1 cellular context compared by ENCODE assay signal in genomic region chr20:62303327-62304226, GRCh38.
A peak's percentile ranks its signal among the peaks of the same experiment; 100 is the strongest.
TF ChIP-seq lines count a peak whose summit lies in the region.

No MANE protein-coding gene starts in this region.

TF ChIP-seq in HepG2, 621 proteins besides CTCF, POLR2A, EP300 and RAD21 (continued from another document and continues in another):
- TF ChIP-seq, protein P1, sequence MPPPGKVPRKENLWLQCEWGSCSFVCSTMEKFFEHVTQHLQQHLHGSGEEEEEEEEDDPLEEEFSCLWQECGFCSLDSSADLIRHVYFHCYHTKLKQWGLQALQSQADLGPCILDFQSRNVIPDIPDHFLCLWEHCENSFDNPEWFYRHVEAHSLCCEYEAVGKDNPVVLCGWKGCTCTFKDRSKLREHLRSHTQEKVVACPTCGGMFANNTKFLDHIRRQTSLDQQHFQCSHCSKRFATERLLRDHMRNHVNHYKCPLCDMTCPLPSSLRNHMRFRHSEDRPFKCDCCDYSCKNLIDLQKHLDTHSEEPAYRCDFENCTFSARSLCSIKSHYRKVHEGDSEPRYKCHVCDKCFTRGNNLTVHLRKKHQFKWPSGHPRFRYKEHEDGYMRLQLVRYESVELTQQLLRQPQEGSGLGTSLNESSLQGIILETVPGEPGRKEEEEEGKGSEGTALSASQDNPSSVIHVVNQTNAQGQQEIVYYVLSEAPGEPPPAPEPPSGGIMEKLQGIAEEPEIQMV (CRISPR knock-in tag; IDR thresholded peaks at IDR 0.05; ENCODE audit: low read depth) = peak; percentile 31; the same call in 1 of the 2 replicates
- TF ChIP-seq ZNF720 (CRISPR knock-in tag; IDR thresholded peaks at IDR 0.05) (no peak), SNAPC2 (CRISPR knock-in tag; IDR thresholded peaks at IDR 0.05) (peak; percentile 42; the same call in 1 of the 2 replicates), RBM22 (optimal IDR thresholded peaks at IDR 0.05; ENCODE audit: low read length) (peak; percentile 73), FOSL1 (CRISPR knock-in tag; IDR thresholded peaks at IDR 0.05; ENCODE audit: borderline replicate concordance) (peak; percentile 21; the same call in 1 of the 2 replicates), MIXL1 (CRISPR knock-in tag; IDR thresholded peaks at IDR 0.05) (no peak), GATA4 (IDR thresholded peaks at IDR 0.05; ENCODE audit: borderline replicate concordance, low read depth) (no peak), ZNF10 (CRISPR knock-in tag; IDR thresholded peaks at IDR 0.05; ENCODE audit: borderline replicate concordance, low read depth) (peak; percentile 43; the same call in 1 of the 2 replicates), ZNF782 (CRISPR knock-in tag; IDR thresholded peaks at IDR 0.05; ENCODE audit: borderline replicate concordance) (no peak), ARID2 (CRISPR knock-in tag; IDR thresholded peaks at IDR 0.05; ENCODE audit: borderline replicate concordance) (0 out of 2 replicates have a peak, but pooled peaks have one; percentile 56), ZFP41 (CRISPR knock-in tag; IDR thresholded peaks at IDR 0.05; ENCODE audit: borderline replicate concordance) (peak; percentile 59; the same call in 1 of the 2 replicates), ZNF768 (CRISPR knock-in tag; IDR thresholded peaks at IDR 0.05) (peak; percentile 10; the same call in 1 of the 2 replicates), HHEX (CRISPR knock-in tag; IDR thresholded peaks at IDR 0.05) (no peak), AKNA (CRISPR knock-in tag; IDR thresholded peaks at IDR 0.05; ENCODE audit: borderline replicate concordance) (no peak), ZNF430 (CRISPR knock-in tag; IDR thresholded peaks at IDR 0.05) (peak; percentile 87), ZNF709 (CRISPR knock-in tag; IDR thresholded peaks at IDR 0.05) (no peak), ATRX (CRISPR knock-in tag; IDR thresholded peaks at IDR 0.05; ENCODE audit: borderline replicate concordance) (no peak), DBP (CRISPR knock-in tag; IDR thresholded peaks at IDR 0.05; ENCODE audit: not compliant biosample characterization) (peak; percentile 52), HOXA9 (CRISPR knock-in tag; IDR thresholded peaks at IDR 0.05; ENCODE audit: borderline replicate concordance) (peak; percentile 55; the same call in 1 of the 2 replicates), CREM (IDR thresholded peaks at IDR 0.05) (no peak), CREM (CRISPR knock-in tag; IDR thresholded peaks at IDR 0.05) (no peak), PATZ1 (CRISPR knock-in tag; IDR thresholded peaks at IDR 0.05) (peak; percentile 12), ZFP1 (CRISPR knock-in tag; IDR thresholded peaks at IDR 0.05) (no peak), HOXA3 (CRISPR knock-in tag; IDR thresholded peaks at IDR 0.05) (peak; percentile 40), ZNF543 (CRISPR knock-in tag; IDR thresholded peaks at IDR 0.05) (0 out of 2 replicates have a peak, but pooled peaks have one; percentile 54), ZNF33B (CRISPR knock-in tag; IDR thresholded peaks at IDR 0.05) (peak; percentile 22; the same call in 1 of the 2 replicates), DR1 (CRISPR knock-in tag; IDR thresholded peaks at IDR 0.05) (no peak)
- TF ChIP-seq, protein P2, sequence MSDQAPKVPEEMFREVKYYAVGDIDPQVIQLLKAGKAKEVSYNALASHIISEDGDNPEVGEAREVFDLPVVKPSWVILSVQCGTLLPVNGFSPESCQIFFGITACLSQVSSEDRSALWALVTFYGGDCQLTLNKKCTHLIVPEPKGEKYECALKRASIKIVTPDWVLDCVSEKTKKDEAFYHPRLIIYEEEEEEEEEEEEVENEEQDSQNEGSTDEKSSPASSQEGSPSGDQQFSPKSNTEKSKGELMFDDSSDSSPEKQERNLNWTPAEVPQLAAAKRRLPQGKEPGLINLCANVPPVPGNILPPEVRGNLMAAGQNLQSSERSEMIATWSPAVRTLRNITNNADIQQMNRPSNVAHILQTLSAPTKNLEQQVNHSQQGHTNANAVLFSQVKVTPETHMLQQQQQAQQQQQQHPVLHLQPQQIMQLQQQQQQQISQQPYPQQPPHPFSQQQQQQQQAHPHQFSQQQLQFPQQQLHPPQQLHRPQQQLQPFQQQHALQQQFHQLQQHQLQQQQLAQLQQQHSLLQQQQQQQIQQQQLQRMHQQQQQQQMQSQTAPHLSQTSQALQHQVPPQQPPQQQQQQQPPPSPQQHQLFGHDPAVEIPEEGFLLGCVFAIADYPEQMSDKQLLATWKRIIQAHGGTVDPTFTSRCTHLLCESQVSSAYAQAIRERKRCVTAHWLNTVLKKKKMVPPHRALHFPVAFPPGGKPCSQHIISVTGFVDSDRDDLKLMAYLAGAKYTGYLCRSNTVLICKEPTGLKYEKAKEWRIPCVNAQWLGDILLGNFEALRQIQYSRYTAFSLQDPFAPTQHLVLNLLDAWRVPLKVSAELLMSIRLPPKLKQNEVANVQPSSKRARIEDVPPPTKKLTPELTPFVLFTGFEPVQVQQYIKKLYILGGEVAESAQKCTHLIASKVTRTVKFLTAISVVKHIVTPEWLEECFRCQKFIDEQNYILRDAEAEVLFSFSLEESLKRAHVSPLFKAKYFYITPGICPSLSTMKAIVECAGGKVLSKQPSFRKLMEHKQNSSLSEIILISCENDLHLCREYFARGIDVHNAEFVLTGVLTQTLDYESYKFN (CRISPR knock-in tag; conservative IDR thresholded peaks at IDR 0.05) = peak; percentile 39; the same call in 1 of the 2 replicates
- TF ChIP-seq, protein P3, sequence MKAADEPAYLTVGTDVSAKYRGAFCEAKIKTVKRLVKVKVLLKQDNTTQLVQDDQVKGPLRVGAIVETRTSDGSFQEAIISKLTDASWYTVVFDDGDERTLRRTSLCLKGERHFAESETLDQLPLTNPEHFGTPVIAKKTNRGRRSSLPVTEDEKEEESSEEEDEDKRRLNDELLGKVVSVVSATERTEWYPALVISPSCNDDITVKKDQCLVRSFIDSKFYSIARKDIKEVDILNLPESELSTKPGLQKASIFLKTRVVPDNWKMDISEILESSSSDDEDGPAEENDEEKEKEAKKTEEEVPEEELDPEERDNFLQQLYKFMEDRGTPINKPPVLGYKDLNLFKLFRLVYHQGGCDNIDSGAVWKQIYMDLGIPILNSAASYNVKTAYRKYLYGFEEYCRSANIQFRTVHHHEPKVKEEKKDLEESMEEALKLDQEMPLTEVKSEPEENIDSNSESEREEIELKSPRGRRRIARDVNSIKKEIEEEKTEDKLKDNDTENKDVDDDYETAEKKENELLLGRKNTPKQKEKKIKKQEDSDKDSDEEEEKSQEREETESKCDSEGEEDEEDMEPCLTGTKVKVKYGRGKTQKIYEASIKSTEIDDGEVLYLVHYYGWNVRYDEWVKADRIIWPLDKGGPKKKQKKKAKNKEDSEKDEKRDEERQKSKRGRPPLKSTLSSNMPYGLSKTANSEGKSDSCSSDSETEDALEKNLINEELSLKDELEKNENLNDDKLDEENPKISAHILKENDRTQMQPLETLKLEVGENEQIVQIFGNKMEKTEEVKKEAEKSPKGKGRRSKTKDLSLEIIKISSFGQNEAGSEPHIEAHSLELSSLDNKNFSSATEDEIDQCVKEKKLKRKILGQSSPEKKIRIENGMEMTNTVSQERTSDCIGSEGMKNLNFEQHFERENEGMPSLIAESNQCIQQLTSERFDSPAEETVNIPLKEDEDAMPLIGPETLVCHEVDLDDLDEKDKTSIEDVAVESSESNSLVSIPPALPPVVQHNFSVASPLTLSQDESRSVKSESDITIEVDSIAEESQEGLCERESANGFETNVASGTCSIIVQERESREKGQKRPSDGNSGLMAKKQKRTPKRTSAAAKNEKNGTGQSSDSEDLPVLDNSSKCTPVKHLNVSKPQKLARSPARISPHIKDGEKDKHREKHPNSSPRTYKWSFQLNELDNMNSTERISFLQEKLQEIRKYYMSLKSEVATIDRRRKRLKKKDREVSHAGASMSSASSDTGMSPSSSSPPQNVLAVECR (CRISPR knock-in tag; IDR thresholded peaks at IDR 0.05; ENCODE audit: borderline replicate concordance) = peak; percentile 90
- TF ChIP-seq, protein P4, sequence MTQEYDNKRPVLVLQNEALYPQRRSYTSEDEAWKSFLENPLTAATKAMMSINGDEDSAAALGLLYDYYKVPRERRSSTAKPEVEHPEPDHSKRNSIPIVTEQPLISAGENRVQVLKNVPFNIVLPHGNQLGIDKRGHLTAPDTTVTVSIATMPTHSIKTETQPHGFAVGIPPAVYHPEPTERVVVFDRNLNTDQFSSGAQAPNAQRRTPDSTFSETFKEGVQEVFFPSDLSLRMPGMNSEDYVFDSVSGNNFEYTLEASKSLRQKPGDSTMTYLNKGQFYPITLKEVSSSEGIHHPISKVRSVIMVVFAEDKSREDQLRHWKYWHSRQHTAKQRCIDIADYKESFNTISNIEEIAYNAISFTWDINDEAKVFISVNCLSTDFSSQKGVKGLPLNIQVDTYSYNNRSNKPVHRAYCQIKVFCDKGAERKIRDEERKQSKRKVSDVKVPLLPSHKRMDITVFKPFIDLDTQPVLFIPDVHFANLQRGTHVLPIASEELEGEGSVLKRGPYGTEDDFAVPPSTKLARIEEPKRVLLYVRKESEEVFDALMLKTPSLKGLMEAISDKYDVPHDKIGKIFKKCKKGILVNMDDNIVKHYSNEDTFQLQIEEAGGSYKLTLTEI (CRISPR knock-in tag; conservative IDR thresholded peaks at IDR 0.05) = no peak
- TF ChIP-seq, protein P5, sequence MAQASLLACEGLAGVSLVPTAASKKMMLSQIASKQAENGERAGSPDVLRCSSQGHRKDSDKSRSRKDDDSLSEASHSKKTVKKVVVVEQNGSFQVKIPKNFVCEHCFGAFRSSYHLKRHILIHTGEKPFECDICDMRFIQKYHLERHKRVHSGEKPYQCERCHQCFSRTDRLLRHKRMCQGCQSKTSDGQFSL (CRISPR knock-in tag; IDR thresholded peaks at IDR 0.05) = peak; percentile 55; the same call in 1 of the 2 replicates
- TF ChIP-seq, protein P6, sequence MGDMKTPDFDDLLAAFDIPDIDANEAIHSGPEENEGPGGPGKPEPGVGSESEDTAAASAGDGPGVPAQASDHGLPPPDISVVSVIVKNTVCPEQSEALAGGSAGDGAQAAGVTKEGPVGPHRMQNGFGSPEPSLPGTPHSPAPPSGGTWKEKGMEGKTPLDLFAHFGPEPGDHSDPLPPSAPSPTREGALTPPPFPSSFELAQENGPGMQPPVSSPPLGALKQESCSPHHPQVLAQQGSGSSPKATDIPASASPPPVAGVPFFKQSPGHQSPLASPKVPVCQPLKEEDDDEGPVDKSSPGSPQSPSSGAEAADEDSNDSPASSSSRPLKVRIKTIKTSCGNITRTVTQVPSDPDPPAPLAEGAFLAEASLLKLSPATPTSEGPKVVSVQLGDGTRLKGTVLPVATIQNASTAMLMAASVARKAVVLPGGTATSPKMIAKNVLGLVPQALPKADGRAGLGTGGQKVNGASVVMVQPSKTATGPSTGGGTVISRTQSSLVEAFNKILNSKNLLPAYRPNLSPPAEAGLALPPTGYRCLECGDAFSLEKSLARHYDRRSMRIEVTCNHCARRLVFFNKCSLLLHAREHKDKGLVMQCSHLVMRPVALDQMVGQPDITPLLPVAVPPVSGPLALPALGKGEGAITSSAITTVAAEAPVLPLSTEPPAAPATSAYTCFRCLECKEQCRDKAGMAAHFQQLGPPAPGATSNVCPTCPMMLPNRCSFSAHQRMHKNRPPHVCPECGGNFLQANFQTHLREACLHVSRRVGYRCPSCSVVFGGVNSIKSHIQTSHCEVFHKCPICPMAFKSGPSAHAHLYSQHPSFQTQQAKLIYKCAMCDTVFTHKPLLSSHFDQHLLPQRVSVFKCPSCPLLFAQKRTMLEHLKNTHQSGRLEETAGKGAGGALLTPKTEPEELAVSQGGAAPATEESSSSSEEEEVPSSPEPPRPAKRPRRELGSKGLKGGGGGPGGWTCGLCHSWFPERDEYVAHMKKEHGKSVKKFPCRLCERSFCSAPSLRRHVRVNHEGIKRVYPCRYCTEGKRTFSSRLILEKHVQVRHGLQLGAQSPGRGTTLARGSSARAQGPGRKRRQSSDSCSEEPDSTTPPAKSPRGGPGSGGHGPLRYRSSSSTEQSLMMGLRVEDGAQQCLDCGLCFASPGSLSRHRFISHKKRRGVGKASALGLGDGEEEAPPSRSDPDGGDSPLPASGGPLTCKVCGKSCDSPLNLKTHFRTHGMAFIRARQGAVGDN (CRISPR knock-in tag; IDR thresholded peaks at IDR 0.05) = peak; percentile 70
